In genomic region chr6:81766482-81767069, GRCh38 we compare ENCODE assay signal across 8 cellular contexts. TPM values are rescaled to one million over a fixed set of nuclear protein-coding genes. Genes with fewer than 3 reads are reported as not detected.
DNase-seq lines count a peak whose midpoint lies in the region; ATAC-seq, FAIRE-seq and TF ChIP-seq lines count a peak whose summit lies in the region.
"Had no signal": no experiment of that assay in that cellular context is flagged by ENCODE, and none has a peak within 500 bp of the region (broad histone marks: within the 10 kb centered on the region; RNA-seq: fewer than 3 reads in every experiment).

No MANE protein-coding gene starts in this region.

- FAIRE-seq in GM19239 (lab: Jason Lieb, UNC): peak; percentile 76

- TF ChIP-seq POLR2A in body of pancreas (IDR thresholded peaks at IDR 0.05): no peak
- TF ChIP-seq POLR2A in esophagus muscularis mucosa (IDR thresholded peaks at IDR 0.05; ENCODE audit: low read depth): no peak

- H3K27me3 ChIP-seq in body of pancreas (no peaks in the 10 kb centered on the region), esophagus muscularis mucosa (no peaks in the 10 kb centered on the region)

- peaks cover 11% of the 10 kb centered on the region for H3K4me1 ChIP-seq in body of pancreas
- H3K4me1 ChIP-seq in esophagus muscularis mucosa: peaks cover 11 to 17% (median 13%) of the 10 kb centered on the region in 4 donors

- ATAC-seq in body of pancreas: peak; percentile 51
- ATAC-seq in GM18868 (IDR thresholded peaks at IDR 0.05; ENCODE audit: unreplicated experiment): no peak

- 12 to 16% methylated on average over 3 of the region's 3 CpGs for WGBS in body of pancreas, 2 donors
- 32% methylated on average over 3 of the region's 3 CpGs for WGBS in esophagus muscularis mucosa

- H3K36me3 ChIP-seq in body of pancreas (replicated peaks in 1 of 2; ENCODE audit: insufficient read depth in 1 of 2, low read depth in 2 of 2): no peaks in the 10 kb centered on the region
- H3K36me3 ChIP-seq in esophagus muscularis mucosa: no peaks in the 10 kb centered on the region

- TF ChIP-seq CTCF in body of pancreas (IDR thresholded peaks at IDR 0.05) (no peak), esophagus muscularis mucosa (IDR thresholded peaks at IDR 0.05) (no peak)

- H3K27ac ChIP-seq in body of pancreas: peak overlapping the region in 2 of 4 donors; percentile 48 to 71
- H3K27ac ChIP-seq in esophagus muscularis mucosa (replicated peaks in 1 of 4): no peak overlapping the region

- no peak for TF ChIP-seq EP300 in esophagus muscularis mucosa (IDR thresholded peaks at IDR 0.05)

- H3K4me3 ChIP-seq in body of pancreas (no peak overlapping the region), esophagus muscularis mucosa (no peak overlapping the region)

- DNase-seq in GM19239 (ENCODE audit: insufficient read length, low spot score): no peak
- DNase-seq in HS-5 (ENCODE audit: low read depth): peak; percentile 71
- DNase-seq in body of pancreas: peak in 1 of 4 donors; percentile 47
- peak; percentile 62 for DNase-seq in mucosa of gallbladder (ENCODE audit: low spot score)
- DNase-seq in esophagus muscularis mucosa (ENCODE audit: extremely low spot score): no peak
- no peak for DNase-seq in DMS 273 (lab: John Stamatoyannopoulos, UW; ENCODE audit: unreplicated experiment)
- DNase-seq: activated B cell treated with CpG ODN at 0.5 μM for 24 hours had no signal

- intact Hi-C loops in body of pancreas (cut with DNase I) (no loop called here), esophagus muscularis mucosa (cut with DNase I) (no loop called here)

- H3K9me3 ChIP-seq in body of pancreas (no peaks in the 10 kb centered on the region), esophagus muscularis mucosa (no peaks in the 10 kb centered on the region)

RNA-seq across cellular contexts. Expression of gene TENT5A, which starts 14.1 kb away (rescaled TPM):
- 1 to 10 TPM; 7.3 to 8.2 TPM for total RNA-seq in body of pancreas
- 26.6 TPM for total RNA-seq in mucosa of gallbladder
- 10 to 100 TPM in 1 of 4 donors, 1 to 10 TPM in 3; 8.5 to 10.4 (median 9.6) TPM for total RNA-seq in esophagus muscularis mucosa

Comparison
In these comparisons a context has a peak if more than half of its experiments do, and no peak if none do; other contexts are left out.
1. DNase-seq: peak in HS-5 (single experiment) and mucosa of gallbladder (single experiment); none in GM19239 (single experiment), esophagus muscularis mucosa (single experiment) and DMS 273 (single experiment).